13 cellular contexts compared by ENCODE assay signal in the genomic region with DNA sequence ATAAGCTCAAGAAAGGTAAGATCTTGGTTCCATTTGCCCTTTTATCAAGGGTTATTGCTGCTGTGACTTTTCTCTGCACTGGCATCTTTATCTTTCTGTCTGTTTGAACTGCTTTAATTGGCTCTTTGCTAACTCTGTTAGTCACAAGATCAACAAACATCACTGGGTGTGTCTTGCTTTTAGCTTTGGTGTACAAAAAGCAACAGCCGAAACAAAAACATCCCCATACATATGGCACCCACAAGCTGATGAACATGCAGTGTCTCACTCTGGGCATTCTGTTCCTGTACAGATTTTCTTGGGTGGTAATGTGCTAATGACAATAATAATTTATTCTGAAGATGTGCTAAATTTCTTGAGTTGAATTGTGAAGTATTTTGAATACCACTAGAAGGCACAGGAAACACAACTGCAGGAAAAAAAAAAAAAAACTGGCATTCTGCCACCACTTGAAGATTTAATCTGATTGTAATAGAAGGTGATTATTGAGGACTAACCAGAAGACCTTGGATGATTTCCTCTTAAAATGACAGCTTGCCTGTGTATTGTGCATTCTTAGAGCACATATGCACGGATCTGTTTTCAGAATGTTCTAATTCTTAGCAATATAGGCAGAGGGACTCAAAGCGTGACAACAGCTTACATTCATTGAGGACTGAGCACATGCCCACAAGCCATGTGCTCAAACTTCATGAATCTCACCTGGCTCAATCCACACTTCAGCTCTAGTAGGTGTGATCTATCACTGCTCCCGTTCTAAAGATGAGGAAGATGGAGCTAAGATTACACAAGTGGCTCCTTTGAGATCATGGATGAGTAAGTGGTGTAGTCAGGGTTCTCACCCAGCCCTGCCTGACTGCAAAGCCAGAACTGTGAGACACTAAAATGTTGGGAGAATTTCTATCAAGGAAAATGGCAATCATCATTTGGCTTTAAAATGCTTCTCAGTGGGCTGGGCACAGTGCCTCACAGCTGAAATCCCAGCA.
DNase-seq lines count a peak whose midpoint lies in the region; ATAC-seq, FAIRE-seq and TF ChIP-seq lines count a peak whose summit lies in the region.
"Had no signal": no experiment of that assay in that cellular context is flagged by ENCODE, and none has a peak within 500 bp of the region (broad histone marks: within the 10 kb centered on the region; RNA-seq: fewer than 3 reads in every experiment).

No MANE protein-coding gene starts in this region.

- H3K4me1 Mint-ChIP-seq in effector memory CD8-positive, alpha-beta T cell (ENCODE audit: low read depth in 2 of 2) = no peaks in the 10 kb centered on the region
- peaks cover 12% of the 10 kb centered on the region for H3K4me1 Mint-ChIP-seq in activated naive CD8-positive, alpha-beta T cell treated with anti-CD3 and anti-CD28 coated beads for 36 hours
- H3K4me1 Mint-ChIP-seq: activated naive CD8-positive, alpha-beta T cell treated with anti-CD3 and anti-CD28 coated beads, Interleukin-2, amount 10 ng/mL, durations not matched to agents 7 days and 5 days had no signal

- WGBS in gastroesophageal sphincter (ENCODE audit: low coverage in 1 of 2), 2 donors = 64 to 77% methylated on average over 2 to 4 of the region's 4 CpGs

- peaks cover 34% of the 10 kb centered on the region for H3K79me2 ChIP-seq in ACC112 (ENCODE audit: control insufficient read depth, insufficient read depth, low read length, unreplicated experiment)

- no peak for DNase-seq in GM19239 (ENCODE audit: insufficient read length, low spot score)
- peak; percentile 23 for DNase-seq in SK-N-DZ (ENCODE audit: low spot score)
- DNase-seq in NCI-H2196 treated with DMSO at 0.1 percent for 48 hours (lab: John Stamatoyannopoulos, UW; ENCODE audit: unreplicated experiment) = no peak
- DNase-seq in effector memory CD8-positive, alpha-beta T cell = no peak
- DNase-seq in cortex of kidney (lab: John Stamatoyannopoulos, UW) = no peak
- no peak for DNase-seq in activated naive CD8-positive, alpha-beta T cell treated with anti-CD3 and anti-CD28 coated beads for 36 hours
- DNase-seq: activated naive CD8-positive, alpha-beta T cell treated with anti-CD3 and anti-CD28 coated beads, Interleukin-2, amount 10 ng/mL, durations not matched to agents 7 days and 5 days; hippocampal formation; NCI-H1694 treated with DMSO at 0.1 percent for 48 hours; stimulated activated CD4-positive, alpha-beta T cell treated with anti-CD3 and anti-CD28 coated beads, Interleukin-4, amount 100 ng/mL, for 4 hours had no signal

- peaks cover 71% of the 10 kb centered on the region for H3K4me1 ChIP-seq in ACC112 (ENCODE audit: control insufficient read depth, insufficient read depth, low read length, unreplicated experiment)
- H3K4me1 ChIP-seq in gastroesophageal sphincter = peaks cover 2 to 31% (median 3%) of the 10 kb centered on the region in 3 donors

- no peak for TF ChIP-seq EP300 in gastroesophageal sphincter (IDR thresholded peaks at IDR 0.05)

- FAIRE-seq in GM19239 (lab: Jason Lieb, UNC) = peak; percentile 60

- H3K36me3 ChIP-seq in ACC112 (ENCODE audit: insufficient read depth, low read length) (peaks cover 2% of the 10 kb centered on the region; the same call in 1 of the 2 replicates), gastroesophageal sphincter (no peaks in the 10 kb centered on the region)

- H3K27ac Mint-ChIP-seq in effector memory CD8-positive, alpha-beta T cell = no peak overlapping the region
- H3K27ac Mint-ChIP-seq in activated naive CD8-positive, alpha-beta T cell treated with anti-CD3 and anti-CD28 coated beads for 36 hours = no peak overlapping the region
- H3K27ac Mint-ChIP-seq: activated naive CD8-positive, alpha-beta T cell treated with anti-CD3 and anti-CD28 coated beads, Interleukin-2, amount 10 ng/mL, durations not matched to agents 7 days and 5 days had no signal

- peaks cover 36 to 67% of the 10 kb centered on the region in 2 donors for H3K27me3 Mint-ChIP-seq in effector memory CD8-positive, alpha-beta T cell
- peaks cover 18% of the 10 kb centered on the region for H3K27me3 Mint-ChIP-seq in activated naive CD8-positive, alpha-beta T cell treated with anti-CD3 and anti-CD28 coated beads for 36 hours

- TF ChIP-seq POLR2A in gastroesophageal sphincter (IDR thresholded peaks at IDR 0.05) = no peak

- H3K4me3 Mint-ChIP-seq in effector memory CD8-positive, alpha-beta T cell = no peak overlapping the region
- no peak overlapping the region for H3K4me3 Mint-ChIP-seq in activated naive CD8-positive, alpha-beta T cell treated with anti-CD3 and anti-CD28 coated beads for 36 hours
- H3K4me3 Mint-ChIP-seq: activated naive CD8-positive, alpha-beta T cell treated with anti-CD3 and anti-CD28 coated beads, Interleukin-2, amount 10 ng/mL, durations not matched to agents 7 days and 5 days; naive thymus-derived CD8-positive, alpha-beta T cell had no signal

- peak; percentile 64 for ATAC-seq in gastroesophageal sphincter
- ATAC-seq in effector memory CD8-positive, alpha-beta T cell (replicated peaks) = no peak

- H3K9me3 ChIP-seq in gastroesophageal sphincter = no peaks in the 10 kb centered on the region

- no peaks in the 10 kb centered on the region for H3K27me3 ChIP-seq in ACC112 (ENCODE audit: insufficient read depth, low read length)
- H3K27me3 ChIP-seq in gastroesophageal sphincter = peaks cover 10% of the 10 kb centered on the region

- H3K27ac ChIP-seq in ACC112 (ENCODE audit: low read depth, low read length) (peak overlapping the region; percentile 92), gastroesophageal sphincter (peak overlapping the region in 3 of 4 donors; percentile 8 to 44 (median 33))

- no peak overlapping the region for H2AFZ ChIP-seq in ACC112 (ENCODE audit: low read length, unreplicated experiment)

- H3K36me3 Mint-ChIP-seq in effector memory CD8-positive, alpha-beta T cell (ENCODE audit: insufficient read depth) = no peaks in the 10 kb centered on the region
- H3K36me3 Mint-ChIP-seq in activated naive CD8-positive, alpha-beta T cell treated with anti-CD3 and anti-CD28 coated beads for 36 hours = no peaks in the 10 kb centered on the region
- H3K36me3 Mint-ChIP-seq: activated naive CD8-positive, alpha-beta T cell treated with anti-CD3 and anti-CD28 coated beads, Interleukin-2, amount 10 ng/mL, durations not matched to agents 7 days and 5 days; naive thymus-derived CD8-positive, alpha-beta T cell had no signal

- TF ChIP-seq CTCF in gastroesophageal sphincter (IDR thresholded peaks at IDR 0.05) = no peak

- no peaks in the 10 kb centered on the region for H3K9me3 Mint-ChIP-seq in effector memory CD8-positive, alpha-beta T cell
- no peaks in the 10 kb centered on the region for H3K9me3 Mint-ChIP-seq in activated naive CD8-positive, alpha-beta T cell treated with anti-CD3 and anti-CD28 coated beads for 36 hours
- H3K9me3 Mint-ChIP-seq: activated naive CD8-positive, alpha-beta T cell treated with anti-CD3 and anti-CD28 coated beads, Interleukin-2, amount 10 ng/mL, durations not matched to agents 7 days and 5 days; naive thymus-derived CD8-positive, alpha-beta T cell had no signal

- peak overlapping the region; percentile 38; the same call in 1 of the 2 replicates for H3K4me3 ChIP-seq in ACC112 (ENCODE audit: low read depth, low read length)
- H3K4me3 ChIP-seq in gastroesophageal sphincter = no peak overlapping the region
